ENCODE assay signal across 24 cellular contexts in the genomic region with DNA sequence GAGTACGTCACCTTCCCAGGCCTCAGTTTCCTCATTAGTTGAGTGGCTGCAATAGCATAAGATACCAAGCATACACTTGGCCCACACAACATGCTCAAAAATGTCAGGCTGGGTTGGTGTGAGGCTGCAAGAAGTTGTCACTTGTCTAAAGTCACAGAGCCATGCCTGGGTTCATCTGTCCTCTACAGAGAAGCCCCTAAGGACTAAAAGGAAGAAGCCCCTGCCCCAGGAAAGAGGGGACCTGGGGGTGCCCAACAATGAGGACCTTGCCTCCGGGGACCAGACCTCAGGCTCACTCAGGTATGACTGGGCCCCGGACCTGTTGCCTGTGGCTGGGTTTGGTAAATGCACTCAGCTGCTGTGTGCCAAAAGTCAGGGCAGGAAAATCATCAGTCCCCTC.
"Had no signal": no experiment of that assay in that cellular context is flagged by ENCODE, and none has a peak within 500 bp of the region (broad histone marks: within the 10 kb centered on the region; RNA-seq: fewer than 3 reads in every experiment).

No MANE protein-coding gene starts in this region.

- ATAC-seq: naive thymus-derived CD4-positive, alpha-beta T cell; natural killer cell; pancreas; psoas muscle; right cardiac atrium; right lobe of liver; stimulated activated effector memory CD8-positive, alpha-beta T cell treated with anti-CD3 and anti-CD28 coated beads, Interleukin-12 subunit alpha, Interleukin-12 subunit beta, amount 100 ng/mL, for 72 hours; stimulated activated naive B cell treated with anti-CD40 and anti-IgM and Interleukin-4, amounts not matched to agents 10 μg/mL and 1 μg/mL and 100 μg/mL, for 72 hours had no signal

- H3K36me3 ChIP-seq: neural progenitor cell, neutrophil, right lobe of liver had no signal

- DNase-seq: naive thymus-derived CD4-positive, alpha-beta T cell; natural killer cell; pancreas; psoas muscle; right cardiac atrium; right lobe of liver; stimulated activated CD4-positive, alpha-beta T cell treated with anti-CD3 and anti-CD28 coated beads, Interleukin-15, amount 100 ng/mL, for 24 hours; stimulated activated CD4-positive, alpha-beta T cell treated with anti-CD3 and anti-CD28 coated beads, Interleukin-2, amount 100 ng/mL, for 24 hours; stimulated activated CD4-positive, alpha-beta T cell treated with anti-CD3 and anti-CD28 coated beads, Interleukin-2, amount 100 ng/mL, for 48 hours; stimulated activated CD4-positive, alpha-beta T cell treated with anti-CD3 and anti-CD28 coated beads, Interleukin-4, amount 100 ng/mL, for 24 hours; stimulated activated naive B cell treated with anti-CD40 and anti-IgM and Interleukin-4, amounts not matched to agents 10 μg/mL and 1 μg/mL and 100 μg/mL, for 72 hours; stimulated activated naive CD4-positive, alpha-beta T cell treated with Interleukin-2 at 50 U/mL for 16 hours; stomach; thyroid gland; trophoblast cell; upper lobe of left lung had no signal

- H3K4me3 ChIP-seq: neural progenitor cell, pancreas, psoas muscle, right lobe of liver, skin epidermis, smooth muscle cell, stomach, thoracic aorta, thyroid gland, tibial nerve, upper lobe of left lung, vagina had no signal

- H2AFZ ChIP-seq: neural progenitor cell had no signal

- H3K9me3 ChIP-seq: neutrophil, pancreas, right lobe of liver, stomach, thoracic aorta, thyroid gland, upper lobe of left lung, vagina had no signal

- H3K4me2 ChIP-seq: neural progenitor cell, smooth muscle cell had no signal

- H3K9ac ChIP-seq: neural progenitor cell had no signal

- H3K4me1 ChIP-seq: neural progenitor cell, pancreas, psoas muscle, right lobe of liver, stomach, thyroid gland, tibial nerve, upper lobe of left lung, vagina had no signal

- H3K27ac ChIP-seq: neural progenitor cell, neutrophil, pancreas, psoas muscle, right lobe of liver, skin epidermis, stomach, thoracic aorta, thyroid gland, tibial nerve, upper lobe of left lung, vagina had no signal

- H3K27me3 ChIP-seq: neural progenitor cell, neutrophil, pancreas, right lobe of liver, stomach, thyroid gland, tibial nerve, upper lobe of left lung, vagina had no signal
